21 cellular contexts compared by ENCODE assay signal in the genomic region with DNA sequence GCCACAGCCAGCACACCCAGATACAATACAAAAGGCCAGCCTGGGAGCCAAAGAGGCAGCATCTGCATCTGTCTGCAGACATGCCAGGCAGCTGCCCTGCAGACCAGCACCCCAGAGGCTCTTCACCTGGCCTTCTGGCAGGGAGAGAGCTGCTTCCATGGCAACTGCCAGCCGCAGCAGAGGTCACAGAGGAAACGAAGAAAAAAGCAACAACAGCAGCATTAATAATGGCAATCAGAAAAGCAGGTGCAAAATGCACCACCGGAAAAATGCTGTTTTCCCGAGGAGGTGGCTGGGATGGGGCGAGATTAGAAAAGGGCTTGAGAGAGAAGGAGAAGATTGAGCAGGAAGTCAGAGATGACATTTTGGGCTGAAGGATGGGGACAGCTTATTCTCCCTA.
DNase-seq lines count a peak whose midpoint lies in the region; ATAC-seq lines count a peak whose summit lies in the region.
"Had no signal": no experiment of that assay in that cellular context is flagged by ENCODE, and none has a peak within 500 bp of the region (broad histone marks: within the 10 kb centered on the region; RNA-seq: fewer than 3 reads in every experiment).

No MANE protein-coding gene starts in this region.

- no peak overlapping the region for H3K27ac Mint-ChIP-seq in immature natural killer cell
- H3K27ac Mint-ChIP-seq: activated naive CD4-positive, alpha-beta T cell treated with anti-CD3 and anti-CD28 coated beads, Interleukin-2, amount 50 U/mL, for 24 hours; activated T-cell treated with anti-CD3 and anti-CD28 coated beads, Interleukin-2, amount 50 U/mL, for 24 hours; CD14-positive monocyte; dendritic cell treated with granulocyte-macrophage colony-stimulating factor and Interleukin-4, amounts not matched to agents 40 ng/mL and 50 ng/mL, for 4 days; HFFc6; IgD-negative memory B cell had no signal

- no peak for ATAC-seq in GM21381 (IDR thresholded peaks at IDR 0.05; ENCODE audit: unreplicated experiment)
- ATAC-seq: esophagus mucosa, GM12878, heart left ventricle had no signal

- DNase-seq in NCI-H128 (lab: John Stamatoyannopoulos, UW; ENCODE audit: unreplicated experiment) (peak; percentile 83), NCI-H2171 treated with DMSO at 0.1 percent for 48 hours (lab: John Stamatoyannopoulos, UW) (peak; percentile 65), RPMI8226 (peak; percentile 94), HuH-7.5 (ENCODE audit: low spot score) (no peak), OCI-M2 (lab: John Stamatoyannopoulos, UW; ENCODE audit: unreplicated experiment) (no peak), immature natural killer cell (no peak)
- DNase-seq: activated T-cell treated with anti-CD3 and anti-CD28 coated beads, Interleukin-2, amount 50 U/mL, for 24 hours; brain microvascular endothelial cell; heart left ventricle; HFFc6; kidney glomerular epithelial cell; occipital lobe; OCI-M1; stimulated activated CD4-positive, alpha-beta T cell treated with anti-CD3 and anti-CD28 coated beads, Interleukin-4, amount 100 ng/mL, for 24 hours had no signal

- no peak overlapping the region for H3K4me3 Mint-ChIP-seq in immature natural killer cell
- H3K4me3 Mint-ChIP-seq: activated naive CD4-positive, alpha-beta T cell treated with anti-CD3 and anti-CD28 coated beads, Interleukin-2, amount 50 U/mL, for 24 hours; activated T-cell treated with anti-CD3 and anti-CD28 coated beads, Interleukin-2, amount 50 U/mL, for 24 hours; CD14-positive monocyte; dendritic cell treated with granulocyte-macrophage colony-stimulating factor and Interleukin-4, amounts not matched to agents 40 ng/mL and 50 ng/mL, for 4 days; HFFc6; IgD-negative memory B cell had no signal

- no peaks in the 10 kb centered on the region for H3K4me1 Mint-ChIP-seq in immature natural killer cell
- H3K4me1 Mint-ChIP-seq: activated naive CD4-positive, alpha-beta T cell treated with anti-CD3 and anti-CD28 coated beads, Interleukin-2, amount 50 U/mL, for 24 hours; CD14-positive monocyte; IgD-negative memory B cell had no signal

- H3K9me3 Mint-ChIP-seq in immature natural killer cell, result peaks cover 5 to 24% (median 9%) of the 10 kb centered on the region in 6 donors

- H3K27me3 Mint-ChIP-seq in immature natural killer cell (ENCODE audit: low read depth in 3 of 3), result peaks cover 0 to 5% (median 3%) of the 10 kb centered on the region in 3 donors
- H3K27me3 Mint-ChIP-seq: activated T-cell treated with anti-CD3 and anti-CD28 coated beads, Interleukin-2, amount 50 U/mL, for 24 hours; dendritic cell treated with granulocyte-macrophage colony-stimulating factor and Interleukin-4, amounts not matched to agents 40 ng/mL and 50 ng/mL, for 4 days; IgD-negative memory B cell had no signal

- H3K36me3 Mint-ChIP-seq in immature natural killer cell, result peaks cover 0 to 3% (median 2%) of the 10 kb centered on the region in 3 donors
- H3K36me3 Mint-ChIP-seq: activated naive CD4-positive, alpha-beta T cell treated with anti-CD3 and anti-CD28 coated beads, Interleukin-2, amount 50 U/mL, for 24 hours; CD14-positive monocyte had no signal

Comparison
In these comparisons a context has a peak if more than half of its experiments do, and no peak if none do; other contexts are left out.
1. DNase-seq: peak in NCI-H128 (single experiment), NCI-H2171 treated with DMSO at 0.1 percent for 48 hours (single experiment) and RPMI8226 (single experiment); none in HuH-7.5 (single experiment), OCI-M2 (single experiment) and immature natural killer cell (0 of 3).